ENCODE assay signal across 4 cellular contexts in genomic region chr11:14971865-14972580, GRCh38.
TF ChIP-seq lines count a peak whose summit lies in the region.

CALCA (minus strand) TSS chr11:14972351; CDS start chr11:14971192, 1,159 bp downstream.

TF ChIP-seq in SK-N-SH, 30 proteins besides CTCF, POLR2A, EP300 and RAD21:
- TF ChIP-seq SIN3A (IDR thresholded peaks at IDR 0.05; ENCODE audit: borderline replicate concordance, low read depth, low read length), result no peak
- no peak for TF ChIP-seq MEF2A (IDR thresholded peaks at IDR 0.05; ENCODE audit: borderline replicate concordance, low read depth)
- TF ChIP-seq TCF12 (IDR thresholded peaks at IDR 0.05), result no peak
- TF ChIP-seq FOSL2 (IDR thresholded peaks at IDR 0.05; ENCODE audit: borderline replicate concordance, low read depth), result no peak

TF ChIP-seq in SK-N-SH treated with all-trans-retinoic acid at 6 μM for 48 hours, 23 proteins besides CTCF, POLR2A, EP300 and RAD21:
- TF ChIP-seq SNAI2 (CRISPR knock-in tag; IDR thresholded peaks at IDR 0.05), result no peak

TF ChIP-seq in IMR-90, 13 proteins besides CTCF, POLR2A, EP300 and RAD21:
- TF ChIP-seq MAZ (IDR thresholded peaks at IDR 0.05; ENCODE audit: borderline replicate concordance, low read depth, low read length), result no peak

TF ChIP-seq in endothelial cell of umbilical vein, 7 proteins besides CTCF, POLR2A, EP300 and RAD21:
- TF ChIP-seq EZH2 (IDR thresholded peaks at IDR 0.05; ENCODE audit: borderline replicate concordance, low read depth, low read length, severe bottlenecking) (peak; percentile 77), JUN (IDR thresholded peaks at IDR 0.05; ENCODE audit: borderline replicate concordance, insufficient read depth, insufficient read length, low read depth) (no peak)
